In the genomic region with DNA sequence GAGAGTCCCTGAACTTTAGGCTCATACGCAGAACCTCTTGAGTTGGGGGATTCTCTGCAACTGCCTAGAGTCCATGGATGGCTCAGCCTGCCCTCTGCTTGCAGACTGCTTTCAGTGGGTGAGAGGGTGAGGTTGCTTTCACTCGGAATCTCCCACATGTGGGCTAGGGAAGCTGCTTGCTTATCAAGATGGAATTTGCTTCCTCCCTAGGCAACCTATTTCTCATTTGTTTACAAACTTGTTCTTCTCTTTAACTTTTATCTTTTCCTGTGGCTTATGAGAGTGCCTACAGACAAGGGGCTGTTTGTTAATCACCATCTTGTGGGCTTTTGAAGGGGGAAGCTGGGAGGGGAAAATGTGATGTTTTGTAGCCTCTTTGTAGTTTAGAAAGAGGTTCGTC, we compare ENCODE assay signal across 8 cellular contexts. TPM values are rescaled to one million over a fixed set of nuclear protein-coding genes. Genes with fewer than 3 reads are reported as not detected.
DNase-seq lines count a peak whose midpoint lies in the region; ATAC-seq, FAIRE-seq and TF ChIP-seq lines count a peak whose summit lies in the region.

No MANE protein-coding gene starts in this region.

- 49 to 56% methylated on average over 3 of the region's 3 CpGs for WGBS in lower leg skin, 2 donors

- peak overlapping the region; percentile 53 for H3K4me3 Mint-ChIP-seq in activated CD4-positive, alpha-beta memory T cell treated with anti-CD3 and anti-CD28 coated beads for 36 hours
- H3K4me3 Mint-ChIP-seq in activated CD4-positive, alpha-beta memory T cell treated with anti-CD3 and anti-CD28 coated beads, Interleukin-2, amount 10 ng/mL, durations not matched to agents 7 days and 5 days: no peak overlapping the region
- H3K4me3 Mint-ChIP-seq in stimulated activated effector memory CD8-positive, alpha-beta T cell treated with anti-CD3 and anti-CD28 coated beads, Interleukin-12 subunit alpha, Interleukin-12 subunit beta, amount 100 ng/mL, for 72 hours: peak overlapping the region; percentile 38

- no peaks in the 10 kb centered on the region for H3K27me3 Mint-ChIP-seq in activated CD4-positive, alpha-beta memory T cell treated with anti-CD3 and anti-CD28 coated beads for 36 hours
- no peaks in the 10 kb centered on the region for H3K27me3 Mint-ChIP-seq in activated CD4-positive, alpha-beta memory T cell treated with anti-CD3 and anti-CD28 coated beads, Interleukin-2, amount 10 ng/mL, durations not matched to agents 7 days and 5 days

- TF ChIP-seq POLR2A in lower leg skin (IDR thresholded peaks at IDR 0.05): no peak

- POLR2A ChIA-PET in activated CD4-positive, alpha-beta memory T cell treated with anti-CD3 and anti-CD28 coated beads for 36 hours (lab: Charles Lee): interaction anchor here (5.3 kb wide), 1 partner anchor 10 kb away, joined by 25 read pairs; a partner anchor contains a TSS
- POLR2A ChIA-PET in activated CD4-positive, alpha-beta memory T cell treated with anti-CD3 and anti-CD28 coated beads, Interleukin-2, amount 10 ng/mL, durations not matched to agents 7 days and 5 days (lab: Charles Lee): interaction anchor here (4.6 kb wide), 1 partner anchor 10 kb away, joined by 30 read pairs; a partner anchor contains a TSS

- FAIRE-seq in D721Med (lab: Jason Lieb, UNC): no peak

- H3K4me3 ChIP-seq in foreskin fibroblast (ENCODE audit: low read depth in 1 of 2, low read length in 2 of 2) (peak overlapping the region in 1 of 2 donors; percentile 28), lower leg skin (ENCODE audit: low read depth, poor library complexity, severe bottlenecking) (no peak overlapping the region)

- ATAC-seq in stimulated activated effector memory CD8-positive, alpha-beta T cell treated with anti-CD3 and anti-CD28 coated beads, Interleukin-12 subunit alpha, Interleukin-12 subunit beta, amount 100 ng/mL, for 72 hours: peak; percentile 62
- no peak for ATAC-seq in HG02571 (IDR thresholded peaks at IDR 0.05; ENCODE audit: unreplicated experiment)

- H3K9me3 Mint-ChIP-seq in activated CD4-positive, alpha-beta memory T cell treated with anti-CD3 and anti-CD28 coated beads for 36 hours: no peaks in the 10 kb centered on the region
- no peaks in the 10 kb centered on the region for H3K9me3 Mint-ChIP-seq in activated CD4-positive, alpha-beta memory T cell treated with anti-CD3 and anti-CD28 coated beads, Interleukin-2, amount 10 ng/mL, durations not matched to agents 7 days and 5 days
- no peaks in the 10 kb centered on the region for H3K9me3 Mint-ChIP-seq in stimulated activated effector memory CD8-positive, alpha-beta T cell treated with anti-CD3 and anti-CD28 coated beads, Interleukin-12 subunit alpha, Interleukin-12 subunit beta, amount 100 ng/mL, for 72 hours

- peaks cover 78% of the 10 kb centered on the region for H3K4me1 Mint-ChIP-seq in activated CD4-positive, alpha-beta memory T cell treated with anti-CD3 and anti-CD28 coated beads for 36 hours (ENCODE audit: low read depth)
- H3K4me1 Mint-ChIP-seq in activated CD4-positive, alpha-beta memory T cell treated with anti-CD3 and anti-CD28 coated beads, Interleukin-2, amount 10 ng/mL, durations not matched to agents 7 days and 5 days: peaks cover 56% of the 10 kb centered on the region
- H3K4me1 Mint-ChIP-seq in stimulated activated effector memory CD8-positive, alpha-beta T cell treated with anti-CD3 and anti-CD28 coated beads, Interleukin-12 subunit alpha, Interleukin-12 subunit beta, amount 100 ng/mL, for 72 hours: peaks cover 71% of the 10 kb centered on the region

- H3K27ac Mint-ChIP-seq in activated CD4-positive, alpha-beta memory T cell treated with anti-CD3 and anti-CD28 coated beads for 36 hours: peak overlapping the region; percentile 60
- H3K27ac Mint-ChIP-seq in activated CD4-positive, alpha-beta memory T cell treated with anti-CD3 and anti-CD28 coated beads, Interleukin-2, amount 10 ng/mL, durations not matched to agents 7 days and 5 days: no peak overlapping the region
- no peak overlapping the region for H3K27ac Mint-ChIP-seq in stimulated activated effector memory CD8-positive, alpha-beta T cell treated with anti-CD3 and anti-CD28 coated beads, Interleukin-12 subunit alpha, Interleukin-12 subunit beta, amount 100 ng/mL, for 72 hours

- H3K36me3 Mint-ChIP-seq in activated CD4-positive, alpha-beta memory T cell treated with anti-CD3 and anti-CD28 coated beads for 36 hours: no peaks in the 10 kb centered on the region
- H3K36me3 Mint-ChIP-seq in activated CD4-positive, alpha-beta memory T cell treated with anti-CD3 and anti-CD28 coated beads, Interleukin-2, amount 10 ng/mL, durations not matched to agents 7 days and 5 days (ENCODE audit: low read depth): peaks cover 35% of the 10 kb centered on the region
- peaks cover 12% of the 10 kb centered on the region for H3K36me3 Mint-ChIP-seq in stimulated activated effector memory CD8-positive, alpha-beta T cell treated with anti-CD3 and anti-CD28 coated beads, Interleukin-12 subunit alpha, Interleukin-12 subunit beta, amount 100 ng/mL, for 72 hours

- intact Hi-C loops in activated CD4-positive, alpha-beta memory T cell treated with anti-CD3 and anti-CD28 coated beads for 36 hours (cut with micrococcal nuclease): loop anchor here (2.0 kb wide), 1 partner anchor 43 kb away; no protein-coding TSS in a partner anchor
- intact Hi-C loops in lower leg skin (cut with DNase I; ENCODE audit: low total_unique reads): no loop called here

- peak; percentile 47 for DNase-seq in activated CD4-positive, alpha-beta memory T cell treated with anti-CD3 and anti-CD28 coated beads for 36 hours
- DNase-seq in activated CD4-positive, alpha-beta memory T cell treated with anti-CD3 and anti-CD28 coated beads, Interleukin-2, amount 10 ng/mL, durations not matched to agents 7 days and 5 days: no peak
- peak; percentile 11 to 16 for DNase-seq in activated CD4-positive, alpha-beta T cell treated with anti-CD3 and anti-CD28 coated beads, Interleukin-2, amount 50 U/mL, for 4 hours
- DNase-seq in foreskin fibroblast (peak; percentile 85 to 92), D721Med (ENCODE audit: insufficient read length, low spot score) (no peak), lower leg skin (ENCODE audit: low spot score in 2 of 2) (no peak)
- DNase-seq in stimulated activated effector memory CD8-positive, alpha-beta T cell treated with anti-CD3 and anti-CD28 coated beads, Interleukin-12 subunit alpha, Interleukin-12 subunit beta, amount 100 ng/mL, for 72 hours (ENCODE audit: low spot score in 2 of 2): no peak

- TF ChIP-seq CTCF in foreskin fibroblast (IDR thresholded peaks at IDR 0.05; ENCODE audit: low read depth, low read length): no peak
- TF ChIP-seq CTCF in D721Med (IDR thresholded peaks at IDR 0.05; ENCODE audit: insufficient read depth, missing control alignments): no peak
- no peak for TF ChIP-seq CTCF in lower leg skin (IDR thresholded peaks at IDR 0.05)

- CTCF ChIA-PET in activated CD4-positive, alpha-beta memory T cell treated with anti-CD3 and anti-CD28 coated beads for 36 hours (lab: Charles Lee): no interaction called here
- CTCF ChIA-PET in activated CD4-positive, alpha-beta memory T cell treated with anti-CD3 and anti-CD28 coated beads, Interleukin-2, amount 10 ng/mL, durations not matched to agents 7 days and 5 days (lab: Charles Lee): no interaction called here

RNA-seq across cellular contexts. Expression of a gene that starts 10.0 kb away (rescaled TPM):
- total RNA-seq in activated CD4-positive, alpha-beta memory T cell treated with anti-CD3 and anti-CD28 coated beads for 36 hours: 10 to 100 TPM; 14.3 to 15.3 TPM
- total RNA-seq in activated CD4-positive, alpha-beta memory T cell treated with anti-CD3 and anti-CD28 coated beads, Interleukin-2, amount 10 ng/mL, durations not matched to agents 7 days and 5 days: 10 to 100 TPM; 33.3 to 38.3 TPM
- total RNA-seq in lower leg skin: 10 to 100 TPM; 46.8 to 97.9 (median 54.1) TPM

Comparison
In these comparisons a context has a peak if more than half of its experiments do, and no peak if none do; other contexts are left out.
1. DNase-seq: peak in activated CD4-positive, alpha-beta memory T cell treated with anti-CD3 and anti-CD28 coated beads for 36 hours (single experiment), activated CD4-positive, alpha-beta T cell treated with anti-CD3 and anti-CD28 coated beads, Interleukin-2, amount 50 U/mL, for 4 hours (2 of 2) and foreskin fibroblast (2 of 2); none in activated CD4-positive, alpha-beta memory T cell treated with anti-CD3 and anti-CD28 coated beads, Interleukin-2, amount 10 ng/mL, durations not matched to agents 7 days and 5 days (single experiment), stimulated activated effector memory CD8-positive, alpha-beta T cell treated with anti-CD3 and anti-CD28 coated beads, Interleukin-12 subunit alpha, Interleukin-12 subunit beta, amount 100 ng/mL, for 72 hours (0 of 2), D721Med (single experiment) and lower leg skin (0 of 2).